In the genomic region with DNA sequence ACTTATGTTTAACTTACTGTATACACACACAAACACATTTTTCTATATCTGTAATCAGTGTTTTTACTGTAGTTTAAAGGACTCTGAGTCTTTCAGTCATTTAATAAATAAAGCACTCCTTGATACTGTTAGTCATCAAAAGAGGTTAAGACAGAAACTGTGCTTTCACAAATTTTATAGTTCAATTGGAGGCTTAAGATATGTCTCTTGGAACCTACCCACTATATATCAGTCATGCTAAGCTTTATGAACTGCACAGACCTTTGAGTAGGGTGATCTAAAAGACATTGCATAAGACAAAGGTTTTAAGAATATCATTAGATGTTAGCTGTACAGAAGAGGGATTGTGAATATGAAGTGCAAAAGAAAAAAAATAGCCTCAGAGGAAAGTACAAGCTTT, we compare ENCODE assay signal across 22 cellular contexts. TPM values are rescaled to one million over a fixed set of nuclear protein-coding genes. Genes with fewer than 3 reads are reported as not detected.
DNase-seq lines count a peak whose midpoint lies in the region; ATAC-seq, FAIRE-seq and TF ChIP-seq lines count a peak whose summit lies in the region.
"Had no signal": no experiment of that assay in that cellular context is flagged by ENCODE, and none has a peak within 500 bp of the region (broad histone marks: within the 10 kb centered on the region; RNA-seq: fewer than 3 reads in every experiment).

No MANE protein-coding gene starts in this region.

- POLR2A ChIA-PET in activated CD4-positive, alpha-beta T cell treated with anti-CD3 and anti-CD28 coated beads for 36 hours (lab: Charles Lee), result no interaction called here

- H3K4me3 ChIP-seq in ACC112 (ENCODE audit: low read depth, low read length) (no peak overlapping the region), body of pancreas (no peak overlapping the region)
- H3K4me3 ChIP-seq: BLaER1, GM23248, SJCRH30 had no signal

- no peaks in the 10 kb centered on the region for H3K27me3 Mint-ChIP-seq in activated CD4-positive, alpha-beta T cell treated with anti-CD3 and anti-CD28 coated beads for 36 hours
- no peaks in the 10 kb centered on the region for H3K27me3 Mint-ChIP-seq in activated CD4-positive, alpha-beta T cell treated with anti-CD3 and anti-CD28 coated beads, Interleukin-2, amount 10 ng/mL, durations not matched to agents 24 days and 14 days
- no peaks in the 10 kb centered on the region for H3K27me3 Mint-ChIP-seq in activated T-helper 2 cell treated with anti-CD3 and anti-CD28 coated beads, Interferon-gamma antibody, Interleukin-2, Interleukin-4, amounts not matched to agents 10 μg/mL and 5 μg/mL and 100 μg/mL, durations not matched to agents 14 hours and 24 hours and 36 hours (ENCODE audit: low read depth)

- peak; percentile 66 for ATAC-seq in activated CD4-positive, alpha-beta T cell treated with anti-CD3 and anti-CD28 coated beads for 36 hours
- no peak for ATAC-seq in body of pancreas
- ATAC-seq: CD8-positive, alpha-beta T cell had no signal

- peaks cover 13% of the 10 kb centered on the region for H3K4me1 Mint-ChIP-seq in activated CD4-positive, alpha-beta T cell treated with anti-CD3 and anti-CD28 coated beads for 36 hours
- peaks cover 9% of the 10 kb centered on the region for H3K4me1 Mint-ChIP-seq in activated CD4-positive, alpha-beta T cell treated with anti-CD3 and anti-CD28 coated beads, Interleukin-2, amount 10 ng/mL, durations not matched to agents 24 days and 14 days
- peaks cover 9% of the 10 kb centered on the region for H3K4me1 Mint-ChIP-seq in activated T-helper 2 cell treated with anti-CD3 and anti-CD28 coated beads, Interferon-gamma antibody, Interleukin-2, Interleukin-4, amounts not matched to agents 10 μg/mL and 5 μg/mL and 100 μg/mL, durations not matched to agents 14 hours and 24 hours and 36 hours (ENCODE audit: low read depth)

- CTCF ChIA-PET in activated CD4-positive, alpha-beta T cell treated with anti-CD3 and anti-CD28 coated beads for 36 hours (lab: Charles Lee), result interaction anchor here (1.7 kb wide), 1 partner anchor 13 kb away, joined by 10 read pairs; no protein-coding TSS in a partner anchor

- intact Hi-C loops in activated CD4-positive, alpha-beta T cell treated with anti-CD3 and anti-CD28 coated beads for 36 hours (cut with DNase I, micrococcal nuclease), result no loop called here
- intact Hi-C loops in activated CD4-positive, alpha-beta T cell treated with anti-CD3 and anti-CD28 coated beads, Interleukin-2, amount 10 ng/mL, durations not matched to agents 24 days and 14 days (cut with micrococcal nuclease), result no loop called here
- intact Hi-C loops in activated T-helper 2 cell treated with anti-CD3 and anti-CD28 coated beads, Interferon-gamma antibody, Interleukin-2, Interleukin-4, amounts not matched to agents 10 μg/mL and 5 μg/mL and 100 μg/mL, durations not matched to agents 14 hours and 24 hours and 36 hours (cut with micrococcal nuclease), result no loop called here
- intact Hi-C loops in body of pancreas (cut with DNase I), result no loop called here

- peaks cover 19% of the 10 kb centered on the region for H3K36me3 Mint-ChIP-seq in activated CD4-positive, alpha-beta T cell treated with anti-CD3 and anti-CD28 coated beads for 36 hours (ENCODE audit: low read depth)
- H3K36me3 Mint-ChIP-seq in activated CD4-positive, alpha-beta T cell treated with anti-CD3 and anti-CD28 coated beads, Interleukin-2, amount 10 ng/mL, durations not matched to agents 24 days and 14 days (ENCODE audit: low read depth), result peaks cover 13% of the 10 kb centered on the region
- peaks cover 30% of the 10 kb centered on the region for H3K36me3 Mint-ChIP-seq in activated T-helper 2 cell treated with anti-CD3 and anti-CD28 coated beads, Interferon-gamma antibody, Interleukin-2, Interleukin-4, amounts not matched to agents 10 μg/mL and 5 μg/mL and 100 μg/mL, durations not matched to agents 14 hours and 24 hours and 36 hours (ENCODE audit: low read depth)

- no peaks in the 10 kb centered on the region for H3K9me3 Mint-ChIP-seq in activated CD4-positive, alpha-beta T cell treated with anti-CD3 and anti-CD28 coated beads for 36 hours (ENCODE audit: low read depth)
- no peaks in the 10 kb centered on the region for H3K9me3 Mint-ChIP-seq in activated CD4-positive, alpha-beta T cell treated with anti-CD3 and anti-CD28 coated beads, Interleukin-2, amount 10 ng/mL, durations not matched to agents 24 days and 14 days
- no peaks in the 10 kb centered on the region for H3K9me3 Mint-ChIP-seq in activated T-helper 2 cell treated with anti-CD3 and anti-CD28 coated beads, Interferon-gamma antibody, Interleukin-2, Interleukin-4, amounts not matched to agents 10 μg/mL and 5 μg/mL and 100 μg/mL, durations not matched to agents 14 hours and 24 hours and 36 hours
- H3K9me3 Mint-ChIP-seq: CD8-positive, alpha-beta T cell had no signal

- no peaks in the 10 kb centered on the region for H3K9me3 ChIP-seq in body of pancreas
- H3K9me3 ChIP-seq: BLaER1, SJCRH30 had no signal

- no peak for TF ChIP-seq CTCF in body of pancreas (IDR thresholded peaks at IDR 0.05)

- DNase-seq in activated CD4-positive, alpha-beta T cell treated with anti-CD3 and anti-CD28 coated beads for 36 hours, result no peak
- no peak for DNase-seq in activated CD4-positive, alpha-beta T cell treated with anti-CD3 and anti-CD28 coated beads, Interleukin-2, amount 10 ng/mL, durations not matched to agents 24 days and 14 days
- no peak for DNase-seq in activated T-helper 2 cell treated with anti-CD3 and anti-CD28 coated beads, Interferon-gamma antibody, Interleukin-2, Interleukin-4, amounts not matched to agents 10 μg/mL and 5 μg/mL and 100 μg/mL, durations not matched to agents 14 hours and 24 hours and 36 hours (ENCODE audit: low spot score)
- DNase-seq in ureter (ENCODE audit: low spot score) (no peak), superior temporal gyrus (ENCODE audit: extremely low spot score) (no peak), body of pancreas (no peak)
- DNase-seq: 8988T; CD8-positive, alpha-beta T cell; DMS79 treated with DMSO at 0.1 percent for 48 hours; HCEC 1CT; IMR-90; Karpas-422; NCI-H187; NK-92 treated with Interleukin-12 subunit alpha and Interleukin-12 subunit beta, amount 100 ng/mL, for 24 hours; SJCRH30 had no signal

- H3K27me3 ChIP-seq in ACC112 (ENCODE audit: insufficient read depth, low read length) (no peaks in the 10 kb centered on the region), body of pancreas (no peaks in the 10 kb centered on the region)
- H3K27me3 ChIP-seq: BLaER1, SJCRH30 had no signal

- H3K4me1 ChIP-seq in ACC112 (ENCODE audit: control insufficient read depth, insufficient read depth, low read length, unreplicated experiment) (peaks cover 16% of the 10 kb centered on the region), body of pancreas (peaks cover 7% of the 10 kb centered on the region)
- H3K4me1 ChIP-seq: BLaER1, SJCRH30 had no signal

- H3K27ac Mint-ChIP-seq in activated CD4-positive, alpha-beta T cell treated with anti-CD3 and anti-CD28 coated beads for 36 hours, result peak overlapping the region; percentile 33
- no peak overlapping the region for H3K27ac Mint-ChIP-seq in activated CD4-positive, alpha-beta T cell treated with anti-CD3 and anti-CD28 coated beads, Interleukin-2, amount 10 ng/mL, durations not matched to agents 24 days and 14 days
- H3K27ac Mint-ChIP-seq in activated T-helper 2 cell treated with anti-CD3 and anti-CD28 coated beads, Interferon-gamma antibody, Interleukin-2, Interleukin-4, amounts not matched to agents 10 μg/mL and 5 μg/mL and 100 μg/mL, durations not matched to agents 14 hours and 24 hours and 36 hours, result peak overlapping the region; percentile 28
- H3K27ac Mint-ChIP-seq: CD8-positive, alpha-beta T cell had no signal

- peak; percentile 80 for FAIRE-seq in islet of Langerhans (lab: Jason Lieb, UNC)

- no peak overlapping the region for H2AFZ ChIP-seq in ACC112 (ENCODE audit: low read length, unreplicated experiment)
- H2AFZ ChIP-seq: GM23248 had no signal

- H3K79me2 ChIP-seq in ACC112 (ENCODE audit: control insufficient read depth, insufficient read depth, low read length, unreplicated experiment), result peaks cover 3% of the 10 kb centered on the region

- no peak for TF ChIP-seq POLR2A in body of pancreas (IDR thresholded peaks at IDR 0.05)

- H3K36me3 ChIP-seq in ACC112 (ENCODE audit: insufficient read depth, low read length), result peaks cover 16% of the 10 kb centered on the region
- peaks cover 0 to 12% of the 10 kb centered on the region in 2 donors for H3K36me3 ChIP-seq in body of pancreas (replicated peaks in 1 of 2; ENCODE audit: insufficient read depth in 1 of 2, low read depth in 2 of 2)

- peak overlapping the region; percentile 37 for H3K27ac ChIP-seq in ACC112 (ENCODE audit: low read depth, low read length)
- no peak overlapping the region for H3K27ac ChIP-seq in body of pancreas
- H3K27ac ChIP-seq: BLaER1, GM23248, RWPE1, SJCRH30 had no signal

- H3K4me3 Mint-ChIP-seq in activated CD4-positive, alpha-beta T cell treated with anti-CD3 and anti-CD28 coated beads for 36 hours, result no peak overlapping the region
- no peak overlapping the region for H3K4me3 Mint-ChIP-seq in activated CD4-positive, alpha-beta T cell treated with anti-CD3 and anti-CD28 coated beads, Interleukin-2, amount 10 ng/mL, durations not matched to agents 24 days and 14 days
- no peak overlapping the region for H3K4me3 Mint-ChIP-seq in activated T-helper 2 cell treated with anti-CD3 and anti-CD28 coated beads, Interferon-gamma antibody, Interleukin-2, Interleukin-4, amounts not matched to agents 10 μg/mL and 5 μg/mL and 100 μg/mL, durations not matched to agents 14 hours and 24 hours and 36 hours (ENCODE audit: low read depth)
- H3K4me3 Mint-ChIP-seq: CD8-positive, alpha-beta T cell had no signal

RNA-seq across cellular contexts. Expression of a gene that starts 19.6 kb away (rescaled TPM):
- total RNA-seq in activated CD4-positive, alpha-beta T cell treated with anti-CD3 and anti-CD28 coated beads for 36 hours, result 10 to 100 TPM; 25.4 to 29.4 TPM
- total RNA-seq in activated CD4-positive, alpha-beta T cell treated with anti-CD3 and anti-CD28 coated beads, Interleukin-2, amount 10 ng/mL, durations not matched to agents 24 days and 14 days, result 25.3 and 27.2 TPM in 2 replicates
- 25.0 and 25.2 TPM in 2 replicates for total RNA-seq in activated T-helper 2 cell treated with anti-CD3 and anti-CD28 coated beads, Interferon-gamma antibody, Interleukin-2, Interleukin-4, amounts not matched to agents 10 μg/mL and 5 μg/mL and 100 μg/mL, durations not matched to agents 14 hours and 24 hours and 36 hours
- total RNA-seq in ureter (49.7 TPM), body of pancreas (10 to 100 TPM; 22.1 to 33.3 TPM)

RNA-seq across cellular contexts. Expression of a gene that starts 29.7 kb away (rescaled TPM):
- not detected for total RNA-seq in activated CD4-positive, alpha-beta T cell treated with anti-CD3 and anti-CD28 coated beads for 36 hours
- not detected in 2 replicates for total RNA-seq in activated CD4-positive, alpha-beta T cell treated with anti-CD3 and anti-CD28 coated beads, Interleukin-2, amount 10 ng/mL, durations not matched to agents 24 days and 14 days
- total RNA-seq in activated T-helper 2 cell treated with anti-CD3 and anti-CD28 coated beads, Interferon-gamma antibody, Interleukin-2, Interleukin-4, amounts not matched to agents 10 μg/mL and 5 μg/mL and 100 μg/mL, durations not matched to agents 14 hours and 24 hours and 36 hours, result not detected in 2 replicates
- not detected for total RNA-seq in ureter
- not detected for total RNA-seq in body of pancreas
- total RNA-seq: CD8-positive, alpha-beta T cell; G401; GM23248; HT1080; IMR-90; SJCRH30 had no signal
